In the genomic region with DNA sequence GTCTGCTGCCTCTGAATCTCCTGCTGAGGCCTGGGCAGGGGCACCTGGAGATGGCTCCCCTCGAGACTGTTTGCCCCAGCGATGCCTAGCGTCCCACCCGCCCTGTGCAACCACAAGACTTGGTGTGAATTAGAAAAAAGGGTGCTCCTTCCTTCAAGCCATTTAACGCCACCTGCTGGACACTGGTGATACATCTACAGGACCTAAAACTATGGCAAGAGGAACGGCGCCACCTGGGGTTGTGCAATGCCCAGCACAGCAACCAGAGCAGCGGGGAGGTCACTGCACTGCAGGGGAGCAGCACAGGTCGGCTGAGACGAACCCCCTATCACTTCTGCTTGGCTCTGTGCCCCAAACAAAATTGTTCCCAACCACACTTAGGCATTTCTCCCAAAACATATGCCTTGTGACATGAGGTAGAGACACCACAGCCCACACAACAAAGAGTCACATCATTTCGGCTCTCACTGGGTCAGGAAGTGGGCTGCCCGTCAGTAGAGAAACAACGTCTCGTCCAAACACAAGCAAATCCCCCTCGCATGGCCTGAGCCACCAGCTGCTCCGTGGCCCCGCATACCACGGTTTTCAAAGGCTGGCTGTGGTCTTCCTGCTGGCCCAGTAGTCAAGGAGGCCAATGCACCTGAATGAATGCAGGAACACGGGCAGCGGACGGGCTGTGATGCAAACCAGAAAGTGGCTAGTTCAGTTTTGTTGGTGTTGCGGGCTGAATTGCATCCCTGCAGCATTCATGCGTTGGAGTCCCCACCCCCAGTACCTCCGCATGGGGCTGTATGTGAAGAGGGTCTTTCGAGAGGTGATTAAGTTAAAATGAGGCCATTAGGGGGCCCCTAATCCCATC, we compare ENCODE assay signal across 8 cellular contexts.
DNase-seq lines count a peak whose midpoint lies in the region; ATAC-seq and TF ChIP-seq lines count a peak whose summit lies in the region.

No MANE protein-coding gene starts in this region.

- H3K9me3 ChIP-seq in BE2C = no peaks in the 10 kb centered on the region

- H3K4me1 ChIP-seq in BE2C = no peaks in the 10 kb centered on the region

- 0 out of 2 replicates have a peak, but pooled peaks cover 5% of the 10 kb centered on the region for H3K27me3 ChIP-seq in BE2C

- no peak overlapping the region for H3K4me3 Mint-ChIP-seq in activated CD4-positive, alpha-beta T cell treated with anti-CD3 and anti-CD28 coated beads, Interleukin-2, amount 10 ng/mL, durations not matched to agents 24 days and 14 days

- no peaks in the 10 kb centered on the region for H3K36me3 ChIP-seq in BE2C

- TF ChIP-seq CTCF in BE2C (IDR thresholded peaks at IDR 0.05; ENCODE audit: low read depth, low read length) (peak; percentile 85), fibroblast of pulmonary artery (IDR thresholded peaks at IDR 0.05; ENCODE audit: low read length, missing control alignments) (peak; percentile 47)

- no peak for ATAC-seq in GM21526 (IDR thresholded peaks at IDR 0.05; ENCODE audit: low FRiP score, unreplicated experiment)

- intact Hi-C loops in activated CD4-positive, alpha-beta T cell treated with anti-CD3 and anti-CD28 coated beads, Interleukin-2, amount 10 ng/mL, durations not matched to agents 24 days and 14 days (cut with micrococcal nuclease) = no loop called here

- DNase-seq in BE2C (peak; percentile 82), H4 (ENCODE audit: low spot score) (peak; percentile 77), NCI-H2196 (lab: John Stamatoyannopoulos, UW; ENCODE audit: unreplicated experiment) (peak; percentile 92), fibroblast of pulmonary artery (ENCODE audit: low read depth) (peak; percentile 56), occipital lobe (lab: John Stamatoyannopoulos, UW) (peak; percentile 65)
- peak; percentile 78 for DNase-seq in activated CD4-positive, alpha-beta T cell treated with anti-CD3 and anti-CD28 coated beads, Interleukin-2, amount 10 ng/mL, durations not matched to agents 24 days and 14 days
- DNase-seq in central memory CD4-positive, alpha-beta T cell = no peak

- H3K9me3 Mint-ChIP-seq in activated CD4-positive, alpha-beta T cell treated with anti-CD3 and anti-CD28 coated beads, Interleukin-2, amount 10 ng/mL, durations not matched to agents 24 days and 14 days = no peaks in the 10 kb centered on the region

- no peaks in the 10 kb centered on the region for H3K27me3 Mint-ChIP-seq in activated CD4-positive, alpha-beta T cell treated with anti-CD3 and anti-CD28 coated beads, Interleukin-2, amount 10 ng/mL, durations not matched to agents 24 days and 14 days

- H3K4me1 Mint-ChIP-seq in activated CD4-positive, alpha-beta T cell treated with anti-CD3 and anti-CD28 coated beads, Interleukin-2, amount 10 ng/mL, durations not matched to agents 24 days and 14 days = no peaks in the 10 kb centered on the region

- H3K36me3 Mint-ChIP-seq in activated CD4-positive, alpha-beta T cell treated with anti-CD3 and anti-CD28 coated beads, Interleukin-2, amount 10 ng/mL, durations not matched to agents 24 days and 14 days (ENCODE audit: low read depth) = no peaks in the 10 kb centered on the region

- no peak overlapping the region for H3K4me3 ChIP-seq in BE2C (ENCODE audit: low read depth, low read length)
- no peak overlapping the region for H3K4me3 ChIP-seq in fibroblast of pulmonary artery (replicated peaks; ENCODE audit: low read depth, low read length)

- no peak overlapping the region for H3K27ac Mint-ChIP-seq in activated CD4-positive, alpha-beta T cell treated with anti-CD3 and anti-CD28 coated beads, Interleukin-2, amount 10 ng/mL, durations not matched to agents 24 days and 14 days
